In the genomic region with DNA sequence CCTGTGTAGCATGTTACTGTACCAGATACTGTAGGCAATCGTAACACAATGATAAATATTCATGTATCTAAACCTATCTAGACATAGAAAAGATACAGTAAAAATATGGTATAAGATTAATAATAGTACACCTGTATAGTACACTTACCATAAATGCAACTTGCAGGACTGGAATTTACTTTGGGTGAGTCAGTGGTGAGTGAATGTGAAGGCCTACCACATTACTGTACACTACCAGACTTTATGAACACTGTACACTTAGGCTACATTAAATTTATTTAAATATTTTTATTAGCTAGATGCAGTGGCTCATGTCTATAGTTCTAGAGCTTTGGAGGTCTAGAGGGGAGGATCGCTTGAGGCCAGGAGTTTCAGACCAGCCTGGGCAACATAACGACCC, we compare ENCODE assay signal across 25 cellular contexts.
"Had no signal": no experiment of that assay in that cellular context is flagged by ENCODE, and none has a peak within 500 bp of the region (broad histone marks: within the 10 kb centered on the region; RNA-seq: fewer than 3 reads in every experiment).

No MANE protein-coding gene starts in this region.

- H3K27ac ChIP-seq: dorsolateral prefrontal cortex, gastrocnemius medialis, pancreas, suprapubic skin, thyroid gland had no signal

- ATAC-seq: esophagus mucosa, gastrocnemius medialis, left colon, left ventricle myocardium superior, pancreas, right cardiac atrium had no signal

- H3K36me3 ChIP-seq: gastrocnemius medialis, pancreas, suprapubic skin, thyroid gland had no signal

- H3K27me3 Mint-ChIP-seq: progenitor cell of endocrine pancreas, type B pancreatic cell had no signal

- H3K4me1 Mint-ChIP-seq: naive B cell had no signal

- FAIRE-seq: kidney, pancreas, small intestine, urothelium cell line had no signal

- H3K4me3 Mint-ChIP-seq: naive B cell, nephron, type B pancreatic cell had no signal

- H3K9me3 Mint-ChIP-seq: type B pancreatic cell had no signal

- DNase-seq: cortex of kidney; dorsolateral prefrontal cortex; effector CD8-positive, alpha-beta T cell; gastrocnemius medialis; glutamatergic neuron; kidney; left colon; left ventricle myocardium superior; mesendoderm; naive B cell; occipital lobe; pancreas; right cardiac atrium; small intestine; stimulated activated CD4-positive, alpha-beta T cell treated with anti-CD3 and anti-CD28 coated beads, Interleukin-12 subunit alpha, Interleukin-12 subunit beta, amount 100 ng/mL, for 4 hours; stimulated activated CD4-positive, alpha-beta T cell treated with anti-CD3 and anti-CD28 coated beads, Interleukin-2, amount 100 ng/mL, for 48 hours; stimulated activated naive CD4-positive, alpha-beta T cell treated with Interleukin-2 at 50 U/mL for 16 hours; thyroid gland had no signal

- H3K9me3 ChIP-seq: gastrocnemius medialis, pancreas, suprapubic skin, thyroid gland had no signal

- H3K36me3 Mint-ChIP-seq: naive B cell had no signal

- H3K27ac Mint-ChIP-seq: naive B cell, nephron, progenitor cell of endocrine pancreas, type B pancreatic cell had no signal

- H3K4me1 ChIP-seq: gastrocnemius medialis, pancreas, suprapubic skin had no signal

- H3K27me3 ChIP-seq: dorsolateral prefrontal cortex, gastrocnemius medialis, pancreas, suprapubic skin, thyroid gland had no signal

- H3K4me3 ChIP-seq: dorsolateral prefrontal cortex, gastrocnemius medialis, lung, pancreas, suprapubic skin, thyroid gland had no signal
